In genomic region chr4:74543983-74544382, GRCh38 we compare ENCODE assay signal across 15 cellular contexts.
DNase-seq lines count a peak whose midpoint lies in the region; ATAC-seq and TF ChIP-seq lines count a peak whose summit lies in the region.
"Had no signal": no experiment of that assay in that cellular context is flagged by ENCODE, and none has a peak within 500 bp of the region (broad histone marks: within the 10 kb centered on the region; RNA-seq: fewer than 3 reads in every experiment).

No MANE protein-coding gene starts in this region.

- H2AFZ ChIP-seq in neural progenitor cell (replicated peaks) = peak overlapping the region; percentile 58

- no peaks in the 10 kb centered on the region for H4K20me1 ChIP-seq in neural progenitor cell (ENCODE audit: low read depth)

- no peak overlapping the region for H3K4me3 Mint-ChIP-seq in neural progenitor cell
- H3K4me3 Mint-ChIP-seq: CD8-positive, alpha-beta memory T cell; nephron; stimulated activated naive CD8-positive, alpha-beta T cell treated with anti-CD3 and anti-CD28 coated beads, Interleukin-15, amount 100 ng/mL, for 72 hours had no signal

- ATAC-seq in GM19351 (IDR thresholded peaks at IDR 0.05; ENCODE audit: unreplicated experiment) = no peak

- H3K36me3 Mint-ChIP-seq in neural progenitor cell = no peaks in the 10 kb centered on the region
- H3K36me3 Mint-ChIP-seq: activated naive CD4-positive, alpha-beta T cell treated with anti-CD3 and anti-CD28 coated beads, Interleukin-2, amount 50 U/mL, for 72 hours; CD8-positive, alpha-beta memory T cell; IgD-negative memory B cell had no signal

- no peaks in the 10 kb centered on the region for H3K4me1 Mint-ChIP-seq in neural progenitor cell
- H3K4me1 Mint-ChIP-seq: stimulated activated naive CD8-positive, alpha-beta T cell treated with anti-CD3 and anti-CD28 coated beads, Interleukin-15, amount 100 ng/mL, for 72 hours had no signal

- no peak for TF ChIP-seq CTCF in Peyer's patch (IDR thresholded peaks at IDR 0.05)
- no peak for TF ChIP-seq CTCF in epithelial cell of esophagus (IDR thresholded peaks at IDR 0.05; ENCODE audit: insufficient read depth, low read depth, low read length, missing control alignments)
- TF ChIP-seq CTCF in neural progenitor cell (IDR thresholded peaks at IDR 0.05) = no peak

- H3K4me3 ChIP-seq in Peyer's patch = no peak overlapping the region
- H3K4me3 ChIP-seq in epithelial cell of esophagus (ENCODE audit: low read length) = no peak overlapping the region
- no peak overlapping the region for H3K4me3 ChIP-seq in neural progenitor cell
- H3K4me3 ChIP-seq in MG63 = no peak overlapping the region
- H3K4me3 ChIP-seq: right lobe of liver had no signal

- no peak overlapping the region for H3K27ac Mint-ChIP-seq in neural progenitor cell
- H3K27ac Mint-ChIP-seq: activated naive CD4-positive, alpha-beta T cell treated with anti-CD3 and anti-CD28 coated beads, Interleukin-2, amount 50 U/mL, for 72 hours; CD8-positive, alpha-beta memory T cell; IgD-negative memory B cell; stimulated activated naive CD8-positive, alpha-beta T cell treated with anti-CD3 and anti-CD28 coated beads, Interleukin-15, amount 100 ng/mL, for 72 hours had no signal

- H3K79me2 ChIP-seq in neural progenitor cell (ENCODE audit: low read depth) = no peaks in the 10 kb centered on the region

- DNase-seq in Daoy (ENCODE audit: low read depth) = peak; percentile 18
- no peak for DNase-seq in Peyer's patch
- DNase-seq in epithelial cell of esophagus (ENCODE audit: low read depth) = peak; percentile 67
- no peak for DNase-seq in neural progenitor cell (ENCODE audit: low spot score)
- no peak for DNase-seq in NCI-H1417 (lab: John Stamatoyannopoulos, UW)
- no peak for DNase-seq in MG63
- no peak for DNase-seq in GM19238 (ENCODE audit: insufficient read length, low spot score)
- DNase-seq: CD8-positive, alpha-beta memory T cell; NCI-H1694; right lobe of liver; stimulated activated naive CD8-positive, alpha-beta T cell treated with anti-CD3 and anti-CD28 coated beads, Interleukin-15, amount 100 ng/mL, for 72 hours had no signal

- H3K27ac ChIP-seq in Peyer's patch = peak overlapping the region in 3 of 4 donors; percentile 33 to 76 (median 51)
- no peak overlapping the region for H3K27ac ChIP-seq in neural progenitor cell
- H3K27ac ChIP-seq: right lobe of liver had no signal

- H3K4me2 ChIP-seq in neural progenitor cell = no peak overlapping the region

- no peak for TF ChIP-seq POLR2A in Peyer's patch (IDR thresholded peaks at IDR 0.05)

- no peaks in the 10 kb centered on the region for H3F3A ChIP-seq in neural progenitor cell (ENCODE audit: low read depth)

- H3K4me1 ChIP-seq in Peyer's patch (peaks cover 0 to 34% (median 2%) of the 10 kb centered on the region in 4 donors), neural progenitor cell (no peaks in the 10 kb centered on the region)

- no peak overlapping the region for H3K9ac ChIP-seq in neural progenitor cell

- H3K9me3 Mint-ChIP-seq in neural progenitor cell = no peaks in the 10 kb centered on the region
- H3K9me3 Mint-ChIP-seq: activated naive CD4-positive, alpha-beta T cell treated with anti-CD3 and anti-CD28 coated beads, Interleukin-2, amount 50 U/mL, for 72 hours; CD8-positive, alpha-beta memory T cell; IgD-negative memory B cell; nephron; stimulated activated naive CD8-positive, alpha-beta T cell treated with anti-CD3 and anti-CD28 coated beads, Interleukin-15, amount 100 ng/mL, for 72 hours had no signal

- H3K36me3 ChIP-seq in Peyer's patch (no peaks in the 10 kb centered on the region), neural progenitor cell (no peaks in the 10 kb centered on the region), MG63 (no peaks in the 10 kb centered on the region)
- H3K36me3 ChIP-seq: right lobe of liver had no signal

- peaks cover 3% of the 10 kb centered on the region for H3K27me3 Mint-ChIP-seq in neural progenitor cell (ENCODE audit: insufficient read depth, low read depth)
- H3K27me3 Mint-ChIP-seq: IgD-negative memory B cell had no signal

- no peaks in the 10 kb centered on the region for H3K27me3 ChIP-seq in Peyer's patch
- no peaks in the 10 kb centered on the region for H3K27me3 ChIP-seq in neural progenitor cell
- H3K27me3 ChIP-seq in MG63 = no peaks in the 10 kb centered on the region
- H3K27me3 ChIP-seq: right lobe of liver had no signal

- no peaks in the 10 kb centered on the region for H3K9me3 ChIP-seq in Peyer's patch
- H3K9me3 ChIP-seq in neural progenitor cell (ENCODE audit: low read depth) = no peaks in the 10 kb centered on the region
- H3K9me3 ChIP-seq in MG63 = no peaks in the 10 kb centered on the region
- H3K9me3 ChIP-seq: right lobe of liver had no signal

Comparison
In these comparisons a context has a peak if more than half of its experiments do, and no peak if none do; other contexts are left out.
1. DNase-seq: peak in Daoy (single experiment) and epithelial cell of esophagus (single experiment); none in Peyer's patch (0 of 3), neural progenitor cell (single experiment), NCI-H1417 (0 of 3), MG63 (single experiment) and GM19238 (single experiment).